ENCODE assay signal across 1 cellular context in genomic region chr19:15213715-15214381, GRCh38.
TF ChIP-seq lines count a peak whose summit lies in the region.

No MANE protein-coding gene starts in this region.

TF ChIP-seq in H1, 55 proteins besides CTCF, POLR2A, EP300 and RAD21:
- no peak for TF ChIP-seq TCF12 (IDR thresholded peaks at IDR 0.05; ENCODE audit: low read depth, low read length)
- TF ChIP-seq SAP30 (IDR thresholded peaks at IDR 0.05; ENCODE audit: insufficient read depth, insufficient replicate concordance, low read length) = no peak
- no peak for TF ChIP-seq CREB1 (IDR thresholded peaks at IDR 0.05)
